In genomic region chr3:172065534-172065933, GRCh38 we compare ENCODE assay signal across 11 cellular contexts. TPM values are rescaled to one million over a fixed set of nuclear protein-coding genes. Genes with fewer than 3 reads are reported as not detected.
A peak's percentile ranks its signal among the peaks of the same experiment; 100 is the strongest.
DNase-seq lines count a peak whose midpoint lies in the region; ATAC-seq and TF ChIP-seq lines count a peak whose summit lies in the region.
"Had no signal": no experiment of that assay in that cellular context is flagged by ENCODE, and none has a peak within 500 bp of the region (broad histone marks: within the 10 kb centered on the region; RNA-seq: fewer than 3 reads in every experiment).

No MANE protein-coding gene starts in this region.

- no peaks in the 10 kb centered on the region for H3K27me3 ChIP-seq in CD8-positive, alpha-beta memory T cell (ENCODE audit: insufficient read depth, low read length, poor library complexity, severe bottlenecking)
- H3K27me3 ChIP-seq in muscle layer of colon (ENCODE audit: control insufficient read depth in 1 of 2, insufficient read depth in 2 of 2, low read length in 2 of 2) = no peaks in the 10 kb centered on the region
- no peaks in the 10 kb centered on the region for H3K27me3 ChIP-seq in H9 (ENCODE audit: insufficient read depth, low read length)

- H2BK120ac ChIP-seq in H9 (ENCODE audit: low read depth, low read length, poor library complexity, severe bottlenecking) = no peak overlapping the region

- no peak overlapping the region for H4K5ac ChIP-seq in H9 (ENCODE audit: insufficient read length, low read depth, low read length)

- no peak overlapping the region for H2BK15ac ChIP-seq in H9 (ENCODE audit: low read depth, low read length)

- H3K27ac ChIP-seq in CD8-positive, alpha-beta memory T cell (ENCODE audit: low read depth, low read length) = peak overlapping the region; percentile 52
- H3K27ac ChIP-seq in muscle layer of colon (ENCODE audit: low read depth, low read length) (peak overlapping the region; percentile 1), H9 (ENCODE audit: insufficient read length, low read depth, low read length) (no peak overlapping the region)

- H2BK20ac ChIP-seq in H9 (ENCODE audit: low read depth, low read length, poor library complexity, severe bottlenecking) = no peak overlapping the region

- POLR2A ChIA-PET in CD8-positive, alpha-beta memory T cell (lab: Charles Lee) = no interaction called here

- H3K27me3 Mint-ChIP-seq in CD8-positive, alpha-beta memory T cell = peaks cover 0 to 1% of the 10 kb centered on the region in 2 donors
- H3K27me3 Mint-ChIP-seq in chondrocyte (ENCODE audit: low read depth) = no peaks in the 10 kb centered on the region
- H3K27me3 Mint-ChIP-seq in activated T-cell treated with anti-CD3 and anti-CD28 coated beads, Interleukin-2, amount 50 U/mL, for 4 hours (ENCODE audit: low read depth) = no peaks in the 10 kb centered on the region
- no peaks in the 10 kb centered on the region for H3K27me3 Mint-ChIP-seq in H9 (ENCODE audit: low read depth)

- H3K9me3 Mint-ChIP-seq in CD8-positive, alpha-beta memory T cell = peaks cover 0 to 2% (median 0%) of the 10 kb centered on the region in 5 donors
- H3K9me3 Mint-ChIP-seq in chondrocyte (ENCODE audit: low read depth) (no peaks in the 10 kb centered on the region), H9 (no peaks in the 10 kb centered on the region; a peak in 1 of 5 replicates)
- no peaks in the 10 kb centered on the region for H3K9me3 Mint-ChIP-seq in activated T-cell treated with anti-CD3 and anti-CD28 coated beads, Interleukin-2, amount 50 U/mL, for 4 hours
- H3K9me3 Mint-ChIP-seq: memory B cell had no signal

- H3K79me1 ChIP-seq in H9 (ENCODE audit: insufficient read depth, low read depth, low read length, poor library complexity, severe bottlenecking) = peaks cover 7% of the 10 kb centered on the region

- no peak overlapping the region for H3K4me2 ChIP-seq in H9 (ENCODE audit: insufficient read depth, insufficient read length, low read length)

- peaks cover 24% of the 10 kb centered on the region for H3K4me1 ChIP-seq in CD8-positive, alpha-beta memory T cell (ENCODE audit: insufficient read depth, low read length)
- peaks cover 44% of the 10 kb centered on the region for H3K4me1 ChIP-seq in muscle layer of colon (ENCODE audit: insufficient read depth, low read length)
- peaks cover 9% of the 10 kb centered on the region for H3K4me1 ChIP-seq in H9 (ENCODE audit: insufficient read depth, low read length)

- no peak overlapping the region for H3K56ac ChIP-seq in H9 (ENCODE audit: insufficient read length, low read depth, low read length)

- no CpG with 5 or more reads among the region's 1 CpG for WGBS in H9 (ENCODE audit: extremely low coverage, insufficient read length, low lambda C conversion rate)

- H2BK12ac ChIP-seq in H9 (ENCODE audit: insufficient read length, low read depth, low read length) = no peak overlapping the region

- H3K36me3 Mint-ChIP-seq in CD8-positive, alpha-beta memory T cell = peaks cover 0 to 6% (median 3%) of the 10 kb centered on the region in 3 donors
- H3K36me3 Mint-ChIP-seq in chondrocyte (ENCODE audit: low read depth) = peaks cover 19% of the 10 kb centered on the region
- H3K36me3 Mint-ChIP-seq in activated T-cell treated with anti-CD3 and anti-CD28 coated beads, Interleukin-2, amount 50 U/mL, for 4 hours (ENCODE audit: insufficient read depth) = peaks cover 14% of the 10 kb centered on the region
- H3K36me3 Mint-ChIP-seq in H9 (ENCODE audit: insufficient read depth in 1 of 3, low read depth in 3 of 3) = peaks cover 11 to 14% (median 13%) of the 10 kb centered on the region in 3 experiments

- no peak overlapping the region for H3K14ac ChIP-seq in H9 (ENCODE audit: insufficient read depth, low read length)

- no peak overlapping the region for H4K8ac ChIP-seq in H9 (replicated peaks; ENCODE audit: insufficient read length, low read depth, low read length)

- ATAC-seq in activated T-cell treated with anti-CD3 and anti-CD28 coated beads, Interleukin-2, amount 50 U/mL, for 4 hours = no peak

- peak overlapping the region in 2 of 8 donors; percentile 15 to 29 for H3K27ac Mint-ChIP-seq in CD8-positive, alpha-beta memory T cell
- H3K27ac Mint-ChIP-seq in chondrocyte (ENCODE audit: unreplicated experiment) = peak overlapping the region; percentile 95
- 0 out of 7 replicates have a peak overlapping the region, but pooled peaks of 1 of the 3 experiments have one; percentile 33 for H3K27ac Mint-ChIP-seq in H9
- H3K27ac Mint-ChIP-seq: memory B cell had no signal

- H3K23ac ChIP-seq in H9 (ENCODE audit: insufficient read length, low read depth, low read length) = no peak overlapping the region

- no peak overlapping the region for H3K4me3 Mint-ChIP-seq in CD8-positive, alpha-beta memory T cell
- no peak overlapping the region for H3K4me3 Mint-ChIP-seq in chondrocyte (ENCODE audit: unreplicated experiment)
- no peak overlapping the region for H3K4me3 Mint-ChIP-seq in activated T-cell treated with anti-CD3 and anti-CD28 coated beads, Interleukin-2, amount 50 U/mL, for 4 hours
- H3K4me3 Mint-ChIP-seq in H9 = no peak overlapping the region
- H3K4me3 Mint-ChIP-seq: IgD-negative memory B cell, memory B cell had no signal

- H3K23me2 ChIP-seq in H9 (ENCODE audit: insufficient read length, low read depth, low read length, poor library complexity, severe bottlenecking) = no peaks in the 10 kb centered on the region

- peaks cover 2% of the 10 kb centered on the region for H4K20me1 ChIP-seq in H9 (ENCODE audit: control insufficient read depth, insufficient read depth, insufficient read length)

- no peak for DNase-seq in CD8-positive, alpha-beta memory T cell
- DNase-seq in NCI-H2081 (lab: John Stamatoyannopoulos, UW) (peak; percentile 32 to 79), chondrocyte (ENCODE audit: low spot score) (no peak), H9 (no peak), NCI-H748 (lab: John Stamatoyannopoulos, UW; ENCODE audit: unreplicated experiment) (no peak), globus pallidus (ENCODE audit: low spot score) (no peak)
- DNase-seq in activated T-cell treated with anti-CD3 and anti-CD28 coated beads, Interleukin-2, amount 50 U/mL, for 4 hours = no peak
- DNase-seq: activated CD8-positive, alpha-beta memory T cell treated with anti-CD3 and anti-CD28 coated beads, Interleukin-2, amount 50 U/mL, for 48 hours had no signal

- H3K9ac ChIP-seq in muscle layer of colon (ENCODE audit: low read length) = no peak overlapping the region
- no peak overlapping the region for H3K9ac ChIP-seq in H9 (ENCODE audit: extremely low read depth, insufficient read length, low read length)

- no peak overlapping the region for H4K91ac ChIP-seq in H9 (ENCODE audit: insufficient read length, low read depth, low read length)

- no peak overlapping the region for H2AFZ ChIP-seq in H9 (ENCODE audit: low read length)

- no peak overlapping the region for H2BK5ac ChIP-seq in H9 (ENCODE audit: insufficient read length, low read length)

- peaks cover 21% of the 10 kb centered on the region; the same call in 1 of the 2 replicates for H3K79me2 ChIP-seq in H9 (ENCODE audit: insufficient read depth, low read length)

- H3K9me3 ChIP-seq in CD8-positive, alpha-beta memory T cell (ENCODE audit: low read length) = no peaks in the 10 kb centered on the region
- H3K9me3 ChIP-seq in muscle layer of colon (ENCODE audit: low read length) = no peaks in the 10 kb centered on the region
- H3K9me3 ChIP-seq in H9 (ENCODE audit: control insufficient read depth, low read depth, low read length) = no peaks in the 10 kb centered on the region

- H3K4me1 Mint-ChIP-seq in CD8-positive, alpha-beta memory T cell = peaks cover 19 to 51% (median 42%) of the 10 kb centered on the region in 3 donors
- peaks cover 98% of the 10 kb centered on the region for H3K4me1 Mint-ChIP-seq in chondrocyte (ENCODE audit: low read depth)
- H3K4me1 Mint-ChIP-seq in activated T-cell treated with anti-CD3 and anti-CD28 coated beads, Interleukin-2, amount 50 U/mL, for 4 hours (ENCODE audit: low read depth) = peaks cover 40% of the 10 kb centered on the region
- peaks cover 49 to 52% of the 10 kb centered on the region in 2 experiments for H3K4me1 Mint-ChIP-seq in H9

- CTCF ChIA-PET in CD8-positive, alpha-beta memory T cell (lab: Charles Lee) = no interaction called here

- no peak overlapping the region for H3K18ac ChIP-seq in H9 (ENCODE audit: insufficient read length, low read depth, low read length)

- H3K4ac ChIP-seq in H9 (ENCODE audit: low read depth, low read length) = no peak overlapping the region

- no peak overlapping the region for H3K4me3 ChIP-seq in CD8-positive, alpha-beta memory T cell (ENCODE audit: low read length)
- H3K4me3 ChIP-seq in muscle layer of colon (ENCODE audit: low read depth in 1 of 2, low read length in 2 of 2) = no peak overlapping the region

- no peak overlapping the region for H3T11ph ChIP-seq in H9 (ENCODE audit: low read length)

- TF ChIP-seq CTCF in chondrocyte (IDR thresholded peaks at IDR 0.05) = no peak
- no peak for TF ChIP-seq CTCF in H9 (conservative IDR thresholded peaks at IDR 0.05)

- no peaks in the 10 kb centered on the region for H3K36me3 ChIP-seq in CD8-positive, alpha-beta memory T cell (ENCODE audit: insufficient read depth, low read length)
- H3K36me3 ChIP-seq in muscle layer of colon (ENCODE audit: insufficient read depth, low read length) = no peaks in the 10 kb centered on the region

- H2AK5ac ChIP-seq in H9 (ENCODE audit: insufficient read length, low read length) = no peak overlapping the region

RNA-seq across cellular contexts. Expression of gene FNDC3B, which starts 26.2 kb away (rescaled TPM):
- total RNA-seq in CD8-positive, alpha-beta memory T cell = 10 to 100 TPM; 17.4 to 18.6 TPM
- 8.7 TPM for polyA plus RNA-seq in CD8-positive, alpha-beta memory T cell
- total RNA-seq in chondrocyte = 290 to 304 TPM (median 293 TPM) in 3 replicates
- 10 to 100 TPM; 20.3 to 23.9 (median 21.2) TPM for total RNA-seq in activated T-cell treated with anti-CD3 and anti-CD28 coated beads, Interleukin-2, amount 50 U/mL, for 4 hours
- 42.3 and 43.8 TPM in 2 replicates for total RNA-seq in H9 (2021)

Comparison
In these comparisons a context has a peak if more than half of its experiments do, and no peak if none do; other contexts are left out.
1. DNase-seq: peak in NCI-H2081 (2 of 2); none in CD8-positive, alpha-beta memory T cell (0 of 5), chondrocyte (single experiment), activated T-cell treated with anti-CD3 and anti-CD28 coated beads, Interleukin-2, amount 50 U/mL, for 4 hours (single experiment), H9 (single experiment), NCI-H748 (single experiment) and globus pallidus (single experiment).